13 cellular contexts compared by ENCODE assay signal in the genomic region with DNA sequence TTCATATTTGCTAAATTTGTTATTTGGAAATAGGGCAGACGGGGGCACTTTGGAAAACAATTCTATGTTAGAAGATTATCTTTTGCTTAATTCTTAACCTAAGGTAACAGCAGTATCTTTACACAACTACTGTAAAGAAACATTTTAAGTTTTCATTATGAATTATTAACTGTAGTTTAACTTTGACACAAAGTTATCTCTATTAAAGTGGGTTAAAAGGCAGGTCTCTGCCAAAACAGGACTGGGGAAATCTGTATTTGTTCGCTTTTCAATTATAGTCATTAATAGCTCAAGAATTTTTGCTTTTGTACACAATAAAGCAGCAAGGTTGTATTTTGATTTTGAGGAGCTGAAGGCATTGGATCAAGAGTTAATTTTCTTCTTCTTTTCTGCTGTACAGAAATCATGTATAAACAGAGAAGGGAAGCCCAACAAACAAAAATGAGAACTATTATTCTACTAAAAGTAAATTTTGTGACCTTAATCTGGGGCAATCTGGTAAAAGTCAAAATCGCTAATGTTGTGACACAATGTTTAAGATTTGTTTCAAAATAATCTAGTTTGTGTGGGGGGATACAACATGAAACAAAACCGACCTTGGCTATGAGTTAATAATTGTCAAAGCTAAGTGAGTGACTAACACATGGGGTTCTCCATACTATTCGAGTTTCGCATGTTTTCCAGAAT. TPM values are rescaled to one million over a fixed set of nuclear protein-coding genes. Genes with fewer than 3 reads are reported as not detected.
A peak's percentile ranks its signal among the peaks of the same experiment; 100 is the strongest.
DNase-seq lines count a peak whose midpoint lies in the region; ATAC-seq and TF ChIP-seq lines count a peak whose summit lies in the region.
"Had no signal": no experiment of that assay in that cellular context is flagged by ENCODE, and none has a peak within 500 bp of the region (broad histone marks: within the 10 kb centered on the region; RNA-seq: fewer than 3 reads in every experiment).

No MANE protein-coding gene starts in this region.

- H3K27ac ChIP-seq in stomach, result peak overlapping the region in 3 of 5 donors; percentile 95 to 98 (median 97)

- no peak for TF ChIP-seq EP300 in stomach (IDR thresholded peaks at IDR 0.05)

- DNase-seq in activated naive CD4-positive, alpha-beta T cell treated with anti-CD3 and anti-CD28 coated beads, Interleukin-2, amount 10 ng/mL, durations not matched to agents 7 days and 5 days, result no peak
- no peak for DNase-seq in activated naive CD4-positive, alpha-beta T cell treated with Interleukin-2 at 50 U/mL for 16 hours
- DNase-seq in T-helper 17 cell, result no peak
- peak; percentile 60 for DNase-seq in kidney glomerular epithelial cell (lab: John Stamatoyannopoulos, UW)
- DNase-seq in stomach, result no peak
- DNase-seq in NCI-H446 treated with DMSO at 0.1 percent for 48 hours (lab: John Stamatoyannopoulos, UW), result no peak
- no peak for DNase-seq in NCI-H2227 (lab: John Stamatoyannopoulos, UW; ENCODE audit: unreplicated experiment)
- DNase-seq: AML-193, NCI-H1048, NCI-H510A treated with DMSO at 0.1 percent for 48 hours, small intestine had no signal

- H3K4me3 ChIP-seq in stomach, result peak overlapping the region in 2 of 4 donors; percentile 83 to 94
- H3K4me3 ChIP-seq: mucosa of descending colon had no signal

- H3K36me3 Mint-ChIP-seq in activated naive CD4-positive, alpha-beta T cell treated with anti-CD3 and anti-CD28 coated beads, Interleukin-2, amount 10 ng/mL, durations not matched to agents 7 days and 5 days, result peaks cover 25% of the 10 kb centered on the region
- no peaks in the 10 kb centered on the region for H3K36me3 Mint-ChIP-seq in T-helper 17 cell (ENCODE audit: low read depth)

- no peak overlapping the region for H3K27ac Mint-ChIP-seq in activated naive CD4-positive, alpha-beta T cell treated with anti-CD3 and anti-CD28 coated beads, Interleukin-2, amount 10 ng/mL, durations not matched to agents 7 days and 5 days
- H3K27ac Mint-ChIP-seq in T-helper 17 cell, result peak overlapping the region; percentile 27

- intact Hi-C loops in stomach (cut with DNase I; ENCODE audit: low total_unique reads), result no loop called here

- H3K36me3 ChIP-seq in stomach, result no peaks in the 10 kb centered on the region

- peaks cover 56% of the 10 kb centered on the region for H3K4me1 Mint-ChIP-seq in activated naive CD4-positive, alpha-beta T cell treated with anti-CD3 and anti-CD28 coated beads, Interleukin-2, amount 10 ng/mL, durations not matched to agents 7 days and 5 days
- H3K4me1 Mint-ChIP-seq in T-helper 17 cell, result peaks cover 47% of the 10 kb centered on the region

- H3K27me3 Mint-ChIP-seq in activated naive CD4-positive, alpha-beta T cell treated with anti-CD3 and anti-CD28 coated beads, Interleukin-2, amount 10 ng/mL, durations not matched to agents 7 days and 5 days, result peaks cover 3% of the 10 kb centered on the region
- peaks cover 7% of the 10 kb centered on the region for H3K27me3 Mint-ChIP-seq in T-helper 17 cell

- ATAC-seq in T-helper 17 cell (no peak), GM18909 (IDR thresholded peaks at IDR 0.05; ENCODE audit: poor library complexity, unreplicated experiment) (no peak)
- ATAC-seq: mucosa of descending colon had no signal

- H3K9me3 ChIP-seq in T-helper 17 cell (ENCODE audit: control insufficient read depth, low read length, poor library complexity, severe bottlenecking) (no peaks in the 10 kb centered on the region), stomach (no peaks in the 10 kb centered on the region)
- H3K9me3 ChIP-seq: mucosa of descending colon had no signal

- peaks cover 39 to 72% (median 57%) of the 10 kb centered on the region in 4 donors for H3K4me1 ChIP-seq in stomach

- H3K27me3 ChIP-seq in stomach, result no peaks in the 10 kb centered on the region

- H3K9me3 Mint-ChIP-seq in activated naive CD4-positive, alpha-beta T cell treated with anti-CD3 and anti-CD28 coated beads, Interleukin-2, amount 10 ng/mL, durations not matched to agents 7 days and 5 days, result no peaks in the 10 kb centered on the region

- TF ChIP-seq CTCF in stomach (IDR thresholded peaks at IDR 0.05), result no peak

- H3K4me3 Mint-ChIP-seq in activated naive CD4-positive, alpha-beta T cell treated with anti-CD3 and anti-CD28 coated beads, Interleukin-2, amount 10 ng/mL, durations not matched to agents 7 days and 5 days, result peak overlapping the region; percentile 50
- peak overlapping the region; percentile 19 for H3K4me3 Mint-ChIP-seq in T-helper 17 cell

- CTCF ChIA-PET in activated naive CD4-positive, alpha-beta T cell treated with anti-CD3 and anti-CD28 coated beads, Interleukin-2, amount 10 ng/mL, durations not matched to agents 7 days and 5 days (lab: Charles Lee), result interaction anchor here (1.3 to 1.8 kb wide), 2 partner anchors 31 to 52 kb away, joined by 3 to 6 read pairs; no protein-coding TSS in a partner anchor

- 21 to 40% (median 38%) methylated on average over 6 of the region's 6 CpGs for WGBS in stomach, 5 donors

- TF ChIP-seq POLR2A in stomach (IDR thresholded peaks at IDR 0.05), result no peak

RNA-seq across cellular contexts. Expression of gene STAU1, which starts 2.9 kb away (rescaled TPM):
- 10 to 100 TPM; 45.6 to 62.5 TPM for total RNA-seq in T-helper 17 cell
- 100 to 1,000 TPM in 1 of 5 donors, 10 to 100 TPM in 4; 33.9 to 129 (median 77.3) TPM for total RNA-seq in stomach
- 10 to 100 TPM; 33.0 to 59.3 (median 38.4) TPM for polyA plus RNA-seq in stomach

RNA-seq across cellular contexts. Expression of gene DDX27, which starts 34.0 kb away (rescaled TPM):
- 10 to 100 TPM; 84.1 to 87.5 TPM for total RNA-seq in T-helper 17 cell
- total RNA-seq in stomach, result 10 to 100 TPM; 11.7 to 38.2 (median 36.2) TPM
- polyA plus RNA-seq in stomach, result 10 to 100 TPM; 21.0 to 21.5 (median 21.4) TPM
